In the genomic region with DNA sequence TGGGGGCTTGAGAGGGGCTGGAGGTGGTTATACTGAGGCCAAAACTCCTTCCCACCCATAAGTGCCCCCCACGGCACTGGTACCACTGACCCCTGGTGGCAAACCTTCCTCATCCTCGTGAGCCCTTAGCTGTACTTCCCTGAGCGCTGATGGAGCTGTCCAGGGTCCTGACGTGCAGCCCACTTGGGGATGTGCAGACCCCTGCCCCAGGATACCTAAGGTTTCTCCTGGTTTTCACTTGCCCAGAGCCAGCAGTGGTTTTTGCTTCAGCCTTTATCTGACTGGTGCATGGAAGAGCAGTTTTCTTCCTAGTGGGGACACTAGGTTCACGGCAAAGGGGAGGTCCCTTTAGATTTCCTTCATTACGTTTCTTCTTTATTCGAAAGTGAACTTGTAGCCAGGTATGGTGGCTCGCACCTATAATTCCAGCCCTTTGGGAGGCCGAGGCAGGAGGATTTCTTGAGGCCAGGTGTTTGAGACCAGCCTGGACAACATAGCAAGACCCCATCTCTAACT, we compare ENCODE assay signal across 9 cellular contexts. TPM values are rescaled to one million over a fixed set of nuclear protein-coding genes. Genes with fewer than 3 reads are reported as not detected.
DNase-seq lines count a peak whose midpoint lies in the region; TF ChIP-seq lines count a peak whose summit lies in the region.
"Had no signal": no experiment of that assay in that cellular context is flagged by ENCODE, and none has a peak within 500 bp of the region (broad histone marks: within the 10 kb centered on the region; RNA-seq: fewer than 3 reads in every experiment).

No MANE protein-coding gene starts in this region.

- H4K20me1 ChIP-seq in GM23248 (ENCODE audit: insufficient read depth), result no peaks in the 10 kb centered on the region

- H3K4me1 ChIP-seq in GM23248 (ENCODE audit: insufficient read depth) (no peaks in the 10 kb centered on the region), SJCRH30 (no peaks in the 10 kb centered on the region)
- H3K4me1 ChIP-seq: tibial nerve had no signal

- POLR2A ChIA-PET in AG04450 (lab: Yijun Ruan, JAX), result no interaction called here

- H3K4me2 ChIP-seq in GM23248 (ENCODE audit: unreplicated experiment), result no peak overlapping the region

- intact Hi-C loops in posterior vena cava (cut with DNase I), result no loop called here

- H3K27ac ChIP-seq in AG04450 (ENCODE audit: low read depth, low read length) (no peak overlapping the region), GM23248 (no peak overlapping the region), SJCRH30 (no peak overlapping the region)
- H3K27ac ChIP-seq: tibial nerve had no signal

- DNase-seq in AG04450 (ENCODE audit: low read depth, low spot score) (no peak), GM23248 (peak; percentile 39), SJCRH30 (peak; percentile 82 to 86), fibroblast of villous mesenchyme (ENCODE audit: low read depth) (peak; percentile 41), COLO829 (ENCODE audit: low spot score) (no peak), germinal center (ENCODE audit: low spot score) (no peak), posterior vena cava (ENCODE audit: low spot score) (no peak), NCI-H1105 (lab: John Stamatoyannopoulos, UW) (no peak)

- H3K9me3 ChIP-seq in AG04450 (ENCODE audit: control insufficient read depth, insufficient read depth, low read length) (no peaks in the 10 kb centered on the region; the same call in 1 of the 2 replicates), GM23248 (ENCODE audit: low read depth) (no peaks in the 10 kb centered on the region), SJCRH30 (replicated peaks) (no peaks in the 10 kb centered on the region)
- H3K9me3 ChIP-seq: tibial nerve had no signal

- 15 to 20% methylated on average over 9 of the region's 9 CpGs for WGBS in GM23248 (ENCODE audit: low coverage in 1 of 2, low lambda C conversion rate in 2 of 2, missing lambda C conversion rate in 2 of 2), 2 experiments

- in situ Hi-C loops in GM23248 (cut with MboI), result loop anchor here (10.0 kb wide), 1 partner anchor 533 kb away; no protein-coding TSS in a partner anchor

- H3K9ac ChIP-seq in GM23248, result no peak overlapping the region

- TF ChIP-seq CTCF in AG04450 (IDR thresholded peaks at IDR 0.05; ENCODE audit: low read depth, low read length) (peak; percentile 31; the same call in 1 of the 2 replicates), fibroblast of villous mesenchyme (IDR thresholded peaks at IDR 0.05; ENCODE audit: insufficient read depth, low read depth, low read length) (peak; percentile 28)

- H2AFZ ChIP-seq in GM23248, result no peak overlapping the region

- CTCF ChIA-PET in AG04450 (lab: Charles Lee), result interaction anchor here (0.8 to 5.7 kb wide), 6 partner anchors 10 to 338 kb away, joined by 3 to 87 read pairs (median 5); no protein-coding TSS in a partner anchor

- H3K79me2 ChIP-seq in GM23248 (ENCODE audit: insufficient read depth), result no peaks in the 10 kb centered on the region

- no peaks in the 10 kb centered on the region for H3F3A ChIP-seq in GM23248 (ENCODE audit: insufficient read depth)

- H3K4me3 ChIP-seq in AG04450 (ENCODE audit: low read depth, low read length) (no peak overlapping the region), GM23248 (no peak overlapping the region), SJCRH30 (no peak overlapping the region), fibroblast of villous mesenchyme (ENCODE audit: low read depth, low read length) (no peak overlapping the region)
- H3K4me3 ChIP-seq: tibial nerve had no signal

- H3K9me2 ChIP-seq in GM23248 (ENCODE audit: insufficient read depth), result no peaks in the 10 kb centered on the region

- H3K27me3 ChIP-seq in AG04450 (ENCODE audit: control insufficient read depth, insufficient read depth, low read length) (peaks cover 6% of the 10 kb centered on the region), GM23248 (replicated peaks; ENCODE audit: insufficient read depth) (0 out of 2 replicates have a peak, but pooled peaks cover 10% of the 10 kb centered on the region), SJCRH30 (no peaks in the 10 kb centered on the region)

- H3K36me3 ChIP-seq in GM23248 (ENCODE audit: low read depth) (no peaks in the 10 kb centered on the region), SJCRH30 (no peaks in the 10 kb centered on the region)
- H3K36me3 ChIP-seq: tibial nerve had no signal

RNA-seq across cellular contexts. Expression of gene KCTD15, which starts 28.7 kb away (rescaled TPM):
- polyA plus RNA-seq in AG04450 (2011; rRNA removed) (15.6 and 19.7 TPM in 2 replicates), GM23248 (2016; fragmentation: Nextera tagmentation; extraction: Ambion mirVana) (7.5 and 8.1 TPM in 2 replicates)
- polyA minus RNA-seq in AG04450 (2011; rRNA and poly(A)+ RNA removed), result 11.2 and 11.3 TPM in 2 replicates
- 105 and 117 TPM in 2 replicates for total RNA-seq in GM23248 (2014; rRNA removed; shearing (Covaris generic))
- 38.8 and 42.0 TPM in 2 replicates for total RNA-seq in SJCRH30 (2014; rRNA removed; shearing (Covaris generic))
- total RNA-seq in fibroblast of villous mesenchyme (13.0 and 18.0 TPM in 2 replicates), posterior vena cava (10 to 100 TPM; 56.3 to 62.9 TPM)

Comparison
In these comparisons a context has a peak if more than half of its experiments do, and no peak if none do; other contexts are left out.
1. DNase-seq: peak in GM23248 (single experiment), SJCRH30 (2 of 2) and fibroblast of villous mesenchyme (single experiment); none in AG04450 (single experiment), COLO829 (single experiment), germinal center (single experiment), posterior vena cava (single experiment) and NCI-H1105 (single experiment).